ENCODE assay signal across 8 cellular contexts in genomic region chr2:74441690-74442482, GRCh38. TPM values are rescaled to one million over a fixed set of nuclear protein-coding genes. Genes with fewer than 3 reads are reported as not detected.
DNase-seq lines count a peak whose midpoint lies in the region; ATAC-seq, FAIRE-seq and TF ChIP-seq lines count a peak whose summit lies in the region.

A gene with protein sequence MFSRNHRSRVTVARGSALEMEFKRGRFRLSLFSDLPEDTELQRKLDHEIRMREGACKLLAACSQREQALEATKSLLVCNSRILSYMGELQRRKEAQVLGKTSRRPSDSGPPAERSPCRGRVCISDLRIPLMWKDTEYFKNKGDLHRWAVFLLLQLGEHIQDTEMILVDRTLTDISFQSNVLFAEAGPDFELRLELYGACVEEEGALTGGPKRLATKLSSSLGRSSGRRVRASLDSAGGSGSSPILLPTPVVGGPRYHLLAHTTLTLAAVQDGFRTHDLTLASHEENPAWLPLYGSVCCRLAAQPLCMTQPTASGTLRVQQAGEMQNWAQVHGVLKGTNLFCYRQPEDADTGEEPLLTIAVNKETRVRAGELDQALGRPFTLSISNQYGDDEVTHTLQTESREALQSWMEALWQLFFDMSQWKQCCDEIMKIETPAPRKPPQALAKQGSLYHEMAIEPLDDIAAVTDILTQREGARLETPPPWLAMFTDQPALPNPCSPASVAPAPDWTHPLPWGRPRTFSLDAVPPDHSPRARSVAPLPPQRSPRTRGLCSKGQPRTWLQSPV (minus strand): TSS chr2:74441937. CDS start chr2:74441816, 121 bp downstream.

- H2BK5ac ChIP-seq in H1 (ENCODE audit: low read depth, low read length): peak within 1 kb of the TSS; percentile 81

- H3K27me3 Mint-ChIP-seq in T-helper 17 cell: peaks cover 56% of the 10 kb centered on the region

- peak within 1 kb of the TSS; percentile 69 to 90 (median 80) for H3K4me3 ChIP-seq in H1 (ENCODE audit: extremely low read depth in 1 of 4, insufficient read depth in 2 of 4, low read depth in 3 of 4, low read length in 4 of 4)
- H3K4me3 ChIP-seq in mucosa of descending colon: peak within 1 kb of the TSS; percentile 38
- peak within 1 kb of the TSS; percentile 47 to 58 for H3K4me3 ChIP-seq in vagina

- no peak within 1 kb of the TSS for H2AK5ac ChIP-seq in H1 (ENCODE audit: low read depth, low read length)

- H4K91ac ChIP-seq in H1 (replicated peaks; ENCODE audit: insufficient read length, low read length): peak within 1 kb of the TSS; percentile 38

- peak within 1 kb of the TSS; percentile 63 for H3K4me3 Mint-ChIP-seq in T-helper 17 cell

- no peak within 1 kb of the TSS for H2BK20ac ChIP-seq in H1 (ENCODE audit: low read length)

- no peaks in the 10 kb centered on the region for H3K9me3 ChIP-seq in T-helper 17 cell (ENCODE audit: control insufficient read depth, low read length, poor library complexity, severe bottlenecking)
- H3K9me3 ChIP-seq in H1 (ENCODE audit: insufficient read depth in 2 of 2, low read depth in 1 of 2, low read length in 1 of 2): no peaks in the 10 kb centered on the region
- H3K9me3 ChIP-seq in mucosa of descending colon: no peaks in the 10 kb centered on the region
- no peaks in the 10 kb centered on the region for H3K9me3 ChIP-seq in vagina

- H3K36me3 ChIP-seq in H1 (ENCODE audit: control insufficient read depth in 2 of 4, insufficient read depth in 4 of 4, low read length in 3 of 4) (no peaks in the 10 kb centered on the region), mucosa of descending colon (ENCODE audit: low read depth) (no peaks in the 10 kb centered on the region), vagina (no peaks in the 10 kb centered on the region)

- H3K14ac ChIP-seq in H1 (ENCODE audit: insufficient read length): no peak within 1 kb of the TSS

- TF ChIP-seq RAD21 in H1 (IDR thresholded peaks at IDR 0.05 in 1 of 2, conservative IDR thresholded peaks at IDR 0.05 in 1 of 2; ENCODE audit: low read depth in 2 of 2, low read length in 2 of 2): no peak

- peaks cover 0 to 6% of the 10 kb centered on the region in 2 experiments for H4K20me1 ChIP-seq in H1 (replicated peaks in 1 of 2; ENCODE audit: control insufficient read depth in 1 of 2, insufficient read depth in 2 of 2, low read length in 2 of 2)

- no peak within 1 kb of the TSS for H3K23ac ChIP-seq in H1 (ENCODE audit: insufficient read length)

- intact Hi-C loops in mucosa of descending colon (cut with DNase I, micrococcal nuclease) (no loop called here), vagina (cut with DNase I) (no loop called here)

- H3K27ac Mint-ChIP-seq in T-helper 17 cell: peak within 1 kb of the TSS; percentile 34

- H2BK15ac ChIP-seq in H1 (ENCODE audit: low read length): 0 out of 2 replicates have a peak within 1 kb of the TSS, but pooled peaks have one; percentile 2

- peak; percentile 78 for FAIRE-seq in H1 (lab: Jason Lieb, UNC)

- H3K4me1 ChIP-seq in H1 (replicated peaks in 1 of 4; ENCODE audit: control insufficient read depth in 3 of 4, insufficient read depth in 4 of 4, low read length in 3 of 4) (peaks cover 4 to 21% (median 14%) of the 10 kb centered on the region in 4 experiments; a peak in 6 of 7 replicates), mucosa of descending colon (ENCODE audit: low read depth) (peaks cover 12% of the 10 kb centered on the region), vagina (peaks cover 44% of the 10 kb centered on the region)

- peak within 1 kb of the TSS; percentile 72 for H4K8ac ChIP-seq in H1 (ENCODE audit: extremely low read depth, insufficient read depth, low read length)

- TF ChIP-seq POLR2A in H1 (IDR thresholded peaks at IDR 0.05; ENCODE audit: control extremely low read depth in 1 of 2, low read depth in 2 of 2, low read length in 2 of 2) (peak in 1 of 2 experiments; percentile 88; a peak in 2 of 3 replicates), vagina (IDR thresholded peaks at IDR 0.05) (no peak)

- DNase-seq in DMS153 treated with DMSO at 0.1 percent for 48 hours (lab: John Stamatoyannopoulos, UW; ENCODE audit: unreplicated experiment) (peak; percentile 33), T-helper 17 cell (no peak), H1 (ENCODE audit: low read depth in 1 of 2, low spot score in 2 of 2) (peak in 1 of 2 experiments; percentile 94), mucosa of descending colon (peak; percentile 82 to 89 (median 87)), vagina (ENCODE audit: extremely low spot score in 2 of 2) (peak in 1 of 2 donors; percentile 83), globus pallidus (ENCODE audit: low spot score) (no peak)

- TF ChIP-seq CTCF in H1 (IDR thresholded peaks at IDR 0.05; ENCODE audit: control extremely low read depth in 1 of 3, insufficient read depth in 1 of 3, low read depth in 1 of 3, low read length in 3 of 3): no peak
- TF ChIP-seq CTCF in mucosa of descending colon (IDR thresholded peaks at IDR 0.05): no peak
- TF ChIP-seq CTCF in vagina (IDR thresholded peaks at IDR 0.05): no peak

- 1% methylated on average over 75 of the region's 75 CpGs; no CpG with 5 or more reads in 1 of the 2 experiments for WGBS in H1 (ENCODE audit: extremely low coverage in 1 of 2, insufficient coverage in 1 of 2, insufficient read length in 1 of 2, insufficient replicate concordance in 2 of 2, low coverage in 1 of 2, low lambda C conversion rate in 2 of 2, missing lambda C conversion rate in 1 of 2), 2 experiments

- POLR2A ChIA-PET in H1 (lab: Charles Lee; ENCODE audit: partially characterized antibody): interaction anchor here (0.5 to 3.9 kb wide), 22 partner anchors 8 to 281 kb away, joined by 3 to 66 read pairs (median 6); partner anchors contain the start of genes C2orf81, CCDC142, INO80B and MRPL53

- CTCF ChIA-PET in H1 (lab: Charles Lee; ENCODE audit: partially characterized antibody): interaction anchor here (0.8 to 2.5 kb wide), 5 partner anchors 8 to 28 kb away, joined by 3 to 5 read pairs (median 3); no protein-coding TSS in a partner anchor

- peak within 1 kb of the TSS; percentile 79 for H2AFZ ChIP-seq in H1 (ENCODE audit: low read length)

- H3K23me2 ChIP-seq in H1 (ENCODE audit: low read depth, low read length): peaks cover 6% of the 10 kb centered on the region; the same call in 1 of the 2 replicates

- peak within 1 kb of the TSS; percentile 96 for H3K18ac ChIP-seq in H1 (ENCODE audit: extremely low read depth, low read length)

- H3K4me2 ChIP-seq in H1 (ENCODE audit: insufficient read depth in 1 of 2, low read depth in 2 of 2, low read length in 2 of 2): peak within 1 kb of the TSS; percentile 68 to 92

- peak within 1 kb of the TSS; percentile 71 for H3K4ac ChIP-seq in H1 (replicated peaks; ENCODE audit: insufficient read length, low read depth, low read length)

- peaks cover 13% of the 10 kb centered on the region; the same call in 1 of the 2 replicates for H3K79me1 ChIP-seq in H1 (ENCODE audit: low read depth, low read length)

- TF ChIP-seq EP300 in H1 (IDR thresholded peaks at IDR 0.05; ENCODE audit: borderline replicate concordance in 1 of 2, low read depth in 2 of 2, low read length in 2 of 2): no peak

- ATAC-seq in HG02610 (IDR thresholded peaks at IDR 0.05; ENCODE audit: unreplicated experiment) (peak; percentile 27), T-helper 17 cell (peak; percentile 51), mucosa of descending colon (peak; percentile 81), GM18870 (IDR thresholded peaks at IDR 0.05; ENCODE audit: unreplicated experiment) (no peak)

- H3K9ac ChIP-seq in H1 (replicated peaks in 1 of 4; ENCODE audit: extremely low read depth in 1 of 4, low read depth in 3 of 4, low read length in 3 of 4): peak within 1 kb of the TSS; percentile 64 to 77 (median 76)

- peak within 1 kb of the TSS; percentile 87 for H3K27ac ChIP-seq in H1 (ENCODE audit: low read depth, low read length)
- peak within 1 kb of the TSS; percentile 81 for H3K27ac ChIP-seq in vagina

- peak within 1 kb of the TSS; percentile 39; the same call in 1 of the 2 replicates for H2BK12ac ChIP-seq in H1 (ENCODE audit: low read depth, low read length)

- H3K36me3 Mint-ChIP-seq in T-helper 17 cell (ENCODE audit: low read depth): peaks cover 9% of the 10 kb centered on the region

- peaks cover 9% of the 10 kb centered on the region for H3K4me1 Mint-ChIP-seq in T-helper 17 cell

- peak within 1 kb of the TSS; percentile 72 for H4K5ac ChIP-seq in H1 (ENCODE audit: insufficient read length, low read depth, low read length)

- peaks cover 4 to 34% of the 10 kb centered on the region in 2 experiments; a peak in 2 of 4 replicates for H3K79me2 ChIP-seq in H1 (ENCODE audit: control insufficient read depth in 1 of 2, insufficient read depth in 2 of 2, low read length in 2 of 2)

- no peak within 1 kb of the TSS for H2BK120ac ChIP-seq in H1 (replicated peaks; ENCODE audit: low read depth, low read length)

- peak within 1 kb of the TSS; percentile 60 for H3K56ac ChIP-seq in H1 (replicated peaks; ENCODE audit: insufficient read length, low read depth, low read length)

- H3K27me3 ChIP-seq in H1 (replicated peaks in 1 of 4; ENCODE audit: control insufficient read depth in 3 of 4, extremely low read depth in 1 of 4, insufficient read depth in 3 of 4, low read length in 3 of 4) (no peaks in the 10 kb centered on the region; a peak in 2 of 7 replicates), vagina (no peaks in the 10 kb centered on the region)

TF ChIP-seq in H1, 55 proteins besides CTCF, POLR2A, EP300 and RAD21 (continues in another document):
- TF ChIP-seq ATF3 (IDR thresholded peaks at IDR 0.05; ENCODE audit: insufficient read depth, low read depth, low read length) (no peak), KDM1A (IDR thresholded peaks at IDR 0.05; ENCODE audit: borderline replicate concordance, low read length) (no peak), SUZ12 (IDR thresholded peaks at IDR 0.05; ENCODE audit: low read length) (0 out of 2 replicates have a peak, but pooled peaks have one; percentile 24), TCF12 (IDR thresholded peaks at IDR 0.05; ENCODE audit: low read depth, low read length) (0 out of 2 replicates have a peak, but pooled peaks have one; percentile 4), EGR1 (IDR thresholded peaks at IDR 0.05; ENCODE audit: borderline replicate concordance, low read depth, low read length) (peak; percentile 87), ASH2L (IDR thresholded peaks at IDR 0.05; ENCODE audit: low read length) (peak; percentile 99)

RNA-seq across cellular contexts. Expression of the gene that starts here (rescaled TPM):
- total RNA-seq in T-helper 17 cell (under 1 TPM; 0.37 to 0.57 TPM), mucosa of descending colon (10 to 100 TPM; 49.2 to 60.7 (median 49.7) TPM), vagina (24.6 TPM)
- 53.5 and 54.1 TPM in 2 replicates for total RNA-seq in H1 (2021; fragmentation: NEBNext Ultra II Directional; extraction: Animal tissue kit (Norgen Biotek cat#: 25700))
- polyA plus RNA-seq in H1 (2011; rRNA removed): 40.2 and 60.1 TPM in 2 replicates
- polyA plus RNA-seq in H1 (2011; cell fraction: cytosol; rRNA removed): 41.8 TPM
- polyA plus RNA-seq in H1 (2011; cell fraction: nucleus; rRNA removed): 119 TPM
- polyA plus RNA-seq in H1 (2012, experiment 1 of 2): 33.1 to 42.6 TPM (median 40.7 TPM) in 4 replicates
- 36.9 TPM for polyA plus RNA-seq in H1 (2012, experiment 2 of 2)
- polyA plus RNA-seq in H1 (2013, experiment 1 of 2): 31.5 TPM
- 28.8 TPM for polyA plus RNA-seq in H1 (2013, experiment 2 of 2)
- polyA minus RNA-seq in H1 (2011; rRNA and poly(A)+ RNA removed): 41.5 and 45.7 TPM in 2 replicates
- 26.3 TPM for polyA minus RNA-seq in H1 (2011; cell fraction: cytosol; rRNA and poly(A)+ RNA removed)
- polyA minus RNA-seq in H1 (2011; cell fraction: nucleus; rRNA and poly(A)+ RNA removed): 85.7 TPM

Comparison
In these comparisons a context has a peak if more than half of its experiments do, and no peak if none do; other contexts are left out.
1. RNA of the gene that starts here (total RNA-seq): 53.5 to 54.1 TPM in H1, 49.2 to 60.7 TPM in mucosa of descending colon and 24.6 TPM in vagina (single experiment); 0.37 to 0.57 TPM in T-helper 17 cell; every median in the first group is over 10 times any median in the second.
2. Peak in ATAC-seq in T-helper 17 cell; RNA of the gene not detected or under 1 TPM.
3. DNase-seq: peak in DMS153 treated with DMSO at 0.1 percent for 48 hours (single experiment) and mucosa of descending colon (3 of 3); none in T-helper 17 cell (0 of 3) and globus pallidus (single experiment).
4. Peak in every context shown above with its lines, with median percentiles within 50 percentile points of each other: H3K4me3 ChIP-seq.